In the genomic region with DNA sequence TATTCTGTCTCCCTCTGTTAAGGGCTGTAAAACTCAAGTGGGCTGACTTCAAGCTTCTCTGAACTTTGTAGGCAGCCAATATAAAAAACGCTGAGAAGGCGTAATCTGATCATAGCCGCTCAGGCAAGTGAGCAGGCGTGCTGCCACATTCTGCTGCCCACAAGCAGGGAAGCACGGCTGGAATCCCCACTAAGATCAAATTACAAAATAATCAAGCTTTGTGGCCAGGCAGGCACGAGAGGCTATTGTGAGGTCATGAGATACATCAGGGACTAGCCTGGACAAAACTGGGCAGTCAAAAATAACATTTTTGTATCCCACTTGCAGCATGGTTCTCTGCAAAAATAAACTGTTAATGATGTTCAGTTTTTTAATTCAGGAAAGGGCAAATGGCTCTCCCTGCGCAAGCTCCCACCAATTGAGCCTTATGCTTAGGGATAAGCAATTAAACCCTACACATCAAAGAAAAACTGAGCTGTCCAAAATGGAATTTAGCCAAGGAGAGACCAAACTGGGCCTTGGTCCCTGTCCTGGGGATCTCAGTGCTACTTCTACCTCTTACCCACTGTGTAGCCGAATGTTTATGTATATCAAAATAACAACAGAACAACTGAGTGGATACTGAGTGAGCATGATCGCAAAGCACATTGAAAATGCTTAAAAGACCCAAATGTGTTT, we compare ENCODE assay signal across 8 cellular contexts.
DNase-seq lines count a peak whose midpoint lies in the region; ATAC-seq and TF ChIP-seq lines count a peak whose summit lies in the region.

No MANE protein-coding gene starts in this region.

- WGBS in adrenal gland, 4 donors: 63 to 78% (median 71%) methylated on average over 9 of the region's 9 CpGs

- H3K4me3 ChIP-seq in BJ (ENCODE audit: low read depth, low read length) (no peak overlapping the region), adrenal gland (no peak overlapping the region)
- no peak overlapping the region for H3K4me3 ChIP-seq in effector memory CD4-positive, alpha-beta T cell (ENCODE audit: insufficient read depth, low read depth, low read length, poor library complexity, severe bottlenecking)

- H3K4me1 ChIP-seq in adrenal gland (replicated peaks in 1 of 2): peaks cover 0 to 15% of the 10 kb centered on the region in 2 donors
- no peaks in the 10 kb centered on the region for H3K4me1 ChIP-seq in effector memory CD4-positive, alpha-beta T cell (ENCODE audit: control insufficient read depth, insufficient read depth, low read length, poor library complexity, severe bottlenecking)

- no peak for TF ChIP-seq POLR2A in adrenal gland (IDR thresholded peaks at IDR 0.05)

- H3K36me3 ChIP-seq in BJ (ENCODE audit: control insufficient read depth, insufficient read depth, low read length) (no peaks in the 10 kb centered on the region), adrenal gland (replicated peaks in 1 of 2) (no peaks in the 10 kb centered on the region)
- no peaks in the 10 kb centered on the region for H3K36me3 ChIP-seq in effector memory CD4-positive, alpha-beta T cell (ENCODE audit: control insufficient read depth, insufficient read depth, low read length)

- H3K27me3 ChIP-seq in BJ (ENCODE audit: control insufficient read depth, insufficient read depth, low read length) (no peaks in the 10 kb centered on the region), adrenal gland (no peaks in the 10 kb centered on the region)
- no peaks in the 10 kb centered on the region for H3K27me3 ChIP-seq in effector memory CD4-positive, alpha-beta T cell (replicated peaks; ENCODE audit: control insufficient read depth, insufficient read depth, low read length, poor library complexity, severe bottlenecking)

- CTCF ChIA-PET in BJ (lab: Yijun Ruan, JAX): no interaction called here

- POLR2A ChIA-PET in BJ (lab: Charles Lee): no interaction called here

- DNase-seq in BJ (ENCODE audit: low read depth) (peak; percentile 88), NCI-H1105 (lab: John Stamatoyannopoulos, UW) (peak; percentile 64), adrenal gland (peak in 6 of 7 donors; percentile 8 to 67 (median 23)), iPS-NIHi11 (ENCODE audit: low spot score) (peak; percentile 64)
- no peak for DNase-seq in effector memory CD4-positive, alpha-beta T cell
- no peak for DNase-seq in activated CD8-positive, alpha-beta memory T cell treated with anti-CD3 and anti-CD28 coated beads, Interleukin-2, amount 50 U/mL, for 4 hours
- DNase-seq in activated CD4-positive, alpha-beta T cell treated with anti-CD3 and anti-CD28 coated beads for 1 hour: no peak

- no peak for ATAC-seq in HG03342 (IDR thresholded peaks at IDR 0.05; ENCODE audit: unreplicated experiment)

- H3K27ac ChIP-seq in adrenal gland: no peak overlapping the region
- H3K27ac ChIP-seq in effector memory CD4-positive, alpha-beta T cell (ENCODE audit: insufficient read depth, low read length, poor library complexity, severe bottlenecking): no peak overlapping the region

- intact Hi-C loops in adrenal gland (cut with DNase I): no loop called here

- TF ChIP-seq CTCF in BJ (IDR thresholded peaks at IDR 0.05; ENCODE audit: insufficient read depth, low read depth, low read length) (no peak), adrenal gland (IDR thresholded peaks at IDR 0.05) (no peak)

- no peaks in the 10 kb centered on the region for H3K9me3 ChIP-seq in adrenal gland (replicated peaks in 1 of 3)
- no peaks in the 10 kb centered on the region for H3K9me3 ChIP-seq in effector memory CD4-positive, alpha-beta T cell (ENCODE audit: control insufficient read depth, low read length)

Comparison
In these comparisons a context has a peak if more than half of its experiments do, and no peak if none do; other contexts are left out.
1. DNase-seq: peak in BJ (single experiment), NCI-H1105 (single experiment), adrenal gland (6 of 7) and iPS-NIHi11 (single experiment); none in effector memory CD4-positive, alpha-beta T cell (0 of 3), activated CD8-positive, alpha-beta memory T cell treated with anti-CD3 and anti-CD28 coated beads, Interleukin-2, amount 50 U/mL, for 4 hours (single experiment) and activated CD4-positive, alpha-beta T cell treated with anti-CD3 and anti-CD28 coated beads for 1 hour (single experiment).